Comparison of ENCODE assay signal across 2 cellular contexts in the genomic region with DNA sequence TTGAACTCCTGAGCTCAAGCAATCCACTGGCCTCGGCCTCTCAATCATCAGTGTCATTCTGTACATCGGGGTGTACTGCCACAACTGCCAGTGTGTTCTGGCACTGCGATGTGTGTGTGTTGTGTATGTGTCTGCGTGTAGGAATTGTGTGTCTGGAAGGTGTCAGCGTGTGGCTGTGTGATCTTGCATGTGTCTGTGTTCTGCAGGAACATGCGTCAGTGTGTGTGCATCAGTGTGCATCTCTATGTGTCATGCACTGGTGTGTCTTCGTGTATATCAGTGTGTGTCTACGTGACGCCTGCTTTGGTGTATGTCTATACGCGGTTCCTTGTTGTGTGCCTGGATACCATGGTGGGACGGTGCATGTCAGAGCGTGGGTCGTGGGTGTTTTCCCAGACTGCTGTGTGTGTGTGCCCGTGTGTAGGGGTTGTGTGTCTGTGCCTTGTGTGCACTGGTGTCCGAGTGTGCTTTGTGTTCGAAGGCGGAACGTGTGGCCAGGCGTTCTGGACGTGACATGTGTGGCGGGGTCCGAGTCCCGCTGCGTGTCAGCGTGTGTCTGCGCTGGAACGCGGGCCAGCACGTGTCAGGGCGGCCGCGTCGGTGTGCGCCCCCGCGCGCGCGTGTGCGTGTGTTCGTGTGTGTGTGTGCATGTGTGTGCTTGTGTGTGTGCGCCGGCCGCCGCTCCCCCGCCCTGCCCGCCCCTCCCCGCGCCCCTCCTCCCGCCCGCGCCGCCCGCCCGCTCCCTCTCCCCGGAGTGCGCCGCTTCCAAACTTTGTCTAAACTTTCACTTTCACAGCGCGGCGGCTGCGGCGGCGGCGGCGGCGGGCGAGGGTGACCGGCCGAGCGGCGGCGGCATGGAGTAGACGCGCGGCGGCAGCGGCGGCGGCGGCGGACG.
TF ChIP-seq lines count a peak whose summit lies in the region.

Gene NFIX, plus strand, starts transcription at position 775 of the 895 bp plus-strand sequence. CDS start 363 bp downstream, outside the sequence.

TF ChIP-seq in HEK293, 187 proteins besides CTCF, POLR2A, EP300 and RAD21 (continued from another document and continues in another):
- TF ChIP-seq ZNF133 (tag by site-specific recombination; IDR thresholded peaks at IDR 0.05) (peak; percentile 37), REST (tag by site-specific recombination; IDR thresholded peaks at IDR 0.05) (no peak), SP3 (tag by site-specific recombination; IDR thresholded peaks at IDR 0.05) (peak; percentile 53), ZNF274 (IDR thresholded peaks at IDR 0.05; ENCODE audit: low read length) (no peak), ZNF274 (tag by site-specific recombination; IDR thresholded peaks at IDR 0.05; ENCODE audit: borderline replicate concordance) (no peak), ZNF473 (tag by site-specific recombination; IDR thresholded peaks at IDR 0.05) (no peak), ZNF571 (tag by site-specific recombination; IDR thresholded peaks at IDR 0.05) (no peak), ZNF292 (tag by site-specific recombination; IDR thresholded peaks at IDR 0.05; ENCODE audit: borderline replicate concordance, low read depth) (no peak), BCL11A (tag by site-specific recombination; IDR thresholded peaks at IDR 0.05; ENCODE audit: low read depth) (no peak), ZNF146 (tag by site-specific recombination; IDR thresholded peaks at IDR 0.05) (no peak), ZNF677 (tag by site-specific recombination; IDR thresholded peaks at IDR 0.05) (no peak), ZNF629 (tag by site-specific recombination; IDR thresholded peaks at IDR 0.05) (no peak), ZNF776 (tag by site-specific recombination; IDR thresholded peaks at IDR 0.05; ENCODE audit: borderline replicate concordance) (no peak), ZNF366 (tag by site-specific recombination; conservative IDR thresholded peaks at IDR 0.05) (no peak), PBX3 (CRISPR knock-in tag; IDR thresholded peaks at IDR 0.05) (0 out of 2 replicates have a peak, but pooled peaks have one; percentile 34), ZNF426 (tag by site-specific recombination; IDR thresholded peaks at IDR 0.05) (no peak)
- TF ChIP-seq, protein P1, sequence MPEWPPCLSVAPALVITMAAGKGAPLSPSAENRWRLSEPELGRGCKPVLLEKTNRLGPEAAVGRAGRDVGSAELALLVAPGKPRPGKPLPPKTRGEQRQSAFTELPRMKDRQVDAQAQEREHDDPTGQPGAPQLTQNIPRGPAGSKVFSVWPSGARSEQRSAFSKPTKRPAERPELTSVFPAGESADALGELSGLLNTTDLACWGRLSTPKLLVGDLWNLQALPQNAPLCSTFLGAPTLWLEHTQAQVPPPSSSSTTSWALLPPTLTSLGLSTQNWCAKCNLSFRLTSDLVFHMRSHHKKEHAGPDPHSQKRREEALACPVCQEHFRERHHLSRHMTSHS (tag by site-specific recombination; IDR thresholded peaks at IDR 0.05) = no peak
- TF ChIP-seq, protein P2, sequence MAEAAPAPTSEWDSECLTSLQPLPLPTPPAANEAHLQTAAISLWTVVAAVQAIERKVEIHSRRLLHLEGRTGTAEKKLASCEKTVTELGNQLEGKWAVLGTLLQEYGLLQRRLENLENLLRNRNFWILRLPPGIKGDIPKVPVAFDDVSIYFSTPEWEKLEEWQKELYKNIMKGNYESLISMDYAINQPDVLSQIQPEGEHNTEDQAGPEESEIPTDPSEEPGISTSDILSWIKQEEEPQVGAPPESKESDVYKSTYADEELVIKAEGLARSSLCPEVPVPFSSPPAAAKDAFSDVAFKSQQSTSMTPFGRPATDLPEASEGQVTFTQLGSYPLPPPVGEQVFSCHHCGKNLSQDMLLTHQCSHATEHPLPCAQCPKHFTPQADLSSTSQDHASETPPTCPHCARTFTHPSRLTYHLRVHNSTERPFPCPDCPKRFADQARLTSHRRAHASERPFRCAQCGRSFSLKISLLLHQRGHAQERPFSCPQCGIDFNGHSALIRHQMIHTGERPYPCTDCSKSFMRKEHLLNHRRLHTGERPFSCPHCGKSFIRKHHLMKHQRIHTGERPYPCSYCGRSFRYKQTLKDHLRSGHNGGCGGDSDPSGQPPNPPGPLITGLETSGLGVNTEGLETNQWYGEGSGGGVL (tag by site-specific recombination; IDR thresholded peaks at IDR 0.05) = peak; percentile 70
- TF ChIP-seq, protein P3, sequence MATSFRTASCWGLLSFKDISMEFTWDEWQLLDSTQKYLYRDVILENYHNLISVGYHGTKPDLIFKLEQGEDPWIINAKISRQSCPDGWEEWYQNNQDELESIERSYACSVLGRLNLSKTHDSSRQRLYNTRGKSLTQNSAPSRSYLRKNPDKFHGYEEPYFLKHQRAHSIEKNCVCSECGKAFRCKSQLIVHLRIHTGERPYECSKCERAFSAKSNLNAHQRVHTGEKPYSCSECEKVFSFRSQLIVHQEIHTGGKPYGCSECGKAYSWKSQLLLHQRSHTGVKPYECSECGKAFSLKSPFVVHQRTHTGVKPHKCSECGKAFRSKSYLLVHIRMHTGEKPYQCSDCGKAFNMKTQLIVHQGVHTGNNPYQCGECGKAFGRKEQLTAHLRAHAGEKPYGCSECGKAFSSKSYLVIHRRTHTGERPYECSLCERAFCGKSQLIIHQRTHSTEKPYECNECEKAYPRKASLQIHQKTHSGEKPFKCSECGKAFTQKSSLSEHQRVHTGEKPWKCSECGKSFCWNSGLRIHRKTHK (tag by site-specific recombination; IDR thresholded peaks at IDR 0.05) = no peak

TF ChIP-seq in K562, 482 proteins besides CTCF, POLR2A, EP300 and RAD21 (continued from another document and continues in another):
- TF ChIP-seq, protein P4, sequence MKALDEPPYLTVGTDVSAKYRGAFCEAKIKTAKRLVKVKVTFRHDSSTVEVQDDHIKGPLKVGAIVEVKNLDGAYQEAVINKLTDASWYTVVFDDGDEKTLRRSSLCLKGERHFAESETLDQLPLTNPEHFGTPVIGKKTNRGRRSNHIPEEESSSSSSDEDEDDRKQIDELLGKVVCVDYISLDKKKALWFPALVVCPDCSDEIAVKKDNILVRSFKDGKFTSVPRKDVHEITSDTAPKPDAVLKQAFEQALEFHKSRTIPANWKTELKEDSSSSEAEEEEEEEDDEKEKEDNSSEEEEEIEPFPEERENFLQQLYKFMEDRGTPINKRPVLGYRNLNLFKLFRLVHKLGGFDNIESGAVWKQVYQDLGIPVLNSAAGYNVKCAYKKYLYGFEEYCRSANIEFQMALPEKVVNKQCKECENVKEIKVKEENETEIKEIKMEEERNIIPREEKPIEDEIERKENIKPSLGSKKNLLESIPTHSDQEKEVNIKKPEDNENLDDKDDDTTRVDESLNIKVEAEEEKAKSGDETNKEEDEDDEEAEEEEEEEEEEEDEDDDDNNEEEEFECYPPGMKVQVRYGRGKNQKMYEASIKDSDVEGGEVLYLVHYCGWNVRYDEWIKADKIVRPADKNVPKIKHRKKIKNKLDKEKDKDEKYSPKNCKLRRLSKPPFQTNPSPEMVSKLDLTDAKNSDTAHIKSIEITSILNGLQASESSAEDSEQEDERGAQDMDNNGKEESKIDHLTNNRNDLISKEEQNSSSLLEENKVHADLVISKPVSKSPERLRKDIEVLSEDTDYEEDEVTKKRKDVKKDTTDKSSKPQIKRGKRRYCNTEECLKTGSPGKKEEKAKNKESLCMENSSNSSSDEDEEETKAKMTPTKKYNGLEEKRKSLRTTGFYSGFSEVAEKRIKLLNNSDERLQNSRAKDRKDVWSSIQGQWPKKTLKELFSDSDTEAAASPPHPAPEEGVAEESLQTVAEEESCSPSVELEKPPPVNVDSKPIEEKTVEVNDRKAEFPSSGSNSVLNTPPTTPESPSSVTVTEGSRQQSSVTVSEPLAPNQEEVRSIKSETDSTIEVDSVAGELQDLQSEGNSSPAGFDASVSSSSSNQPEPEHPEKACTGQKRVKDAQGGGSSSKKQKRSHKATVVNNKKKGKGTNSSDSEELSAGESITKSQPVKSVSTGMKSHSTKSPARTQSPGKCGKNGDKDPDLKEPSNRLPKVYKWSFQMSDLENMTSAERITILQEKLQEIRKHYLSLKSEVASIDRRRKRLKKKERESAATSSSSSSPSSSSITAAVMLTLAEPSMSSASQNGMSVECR (CRISPR knock-in tag; IDR thresholded peaks at IDR 0.05) = peak; percentile 76
- TF ChIP-seq, protein P5, sequence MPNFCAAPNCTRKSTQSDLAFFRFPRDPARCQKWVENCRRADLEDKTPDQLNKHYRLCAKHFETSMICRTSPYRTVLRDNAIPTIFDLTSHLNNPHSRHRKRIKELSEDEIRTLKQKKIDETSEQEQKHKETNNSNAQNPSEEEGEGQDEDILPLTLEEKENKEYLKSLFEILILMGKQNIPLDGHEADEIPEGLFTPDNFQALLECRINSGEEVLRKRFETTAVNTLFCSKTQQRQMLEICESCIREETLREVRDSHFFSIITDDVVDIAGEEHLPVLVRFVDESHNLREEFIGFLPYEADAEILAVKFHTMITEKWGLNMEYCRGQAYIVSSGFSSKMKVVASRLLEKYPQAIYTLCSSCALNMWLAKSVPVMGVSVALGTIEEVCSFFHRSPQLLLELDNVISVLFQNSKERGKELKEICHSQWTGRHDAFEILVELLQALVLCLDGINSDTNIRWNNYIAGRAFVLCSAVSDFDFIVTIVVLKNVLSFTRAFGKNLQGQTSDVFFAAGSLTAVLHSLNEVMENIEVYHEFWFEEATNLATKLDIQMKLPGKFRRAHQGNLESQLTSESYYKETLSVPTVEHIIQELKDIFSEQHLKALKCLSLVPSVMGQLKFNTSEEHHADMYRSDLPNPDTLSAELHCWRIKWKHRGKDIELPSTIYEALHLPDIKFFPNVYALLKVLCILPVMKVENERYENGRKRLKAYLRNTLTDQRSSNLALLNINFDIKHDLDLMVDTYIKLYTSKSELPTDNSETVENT (CRISPR knock-in tag; IDR thresholded peaks at IDR 0.05) = peak; percentile 35; the same call in 1 of the 2 replicates
- TF ChIP-seq ZNF561 (CRISPR knock-in tag; conservative IDR thresholded peaks at IDR 0.05) = no peak
- TF ChIP-seq, protein P6, sequence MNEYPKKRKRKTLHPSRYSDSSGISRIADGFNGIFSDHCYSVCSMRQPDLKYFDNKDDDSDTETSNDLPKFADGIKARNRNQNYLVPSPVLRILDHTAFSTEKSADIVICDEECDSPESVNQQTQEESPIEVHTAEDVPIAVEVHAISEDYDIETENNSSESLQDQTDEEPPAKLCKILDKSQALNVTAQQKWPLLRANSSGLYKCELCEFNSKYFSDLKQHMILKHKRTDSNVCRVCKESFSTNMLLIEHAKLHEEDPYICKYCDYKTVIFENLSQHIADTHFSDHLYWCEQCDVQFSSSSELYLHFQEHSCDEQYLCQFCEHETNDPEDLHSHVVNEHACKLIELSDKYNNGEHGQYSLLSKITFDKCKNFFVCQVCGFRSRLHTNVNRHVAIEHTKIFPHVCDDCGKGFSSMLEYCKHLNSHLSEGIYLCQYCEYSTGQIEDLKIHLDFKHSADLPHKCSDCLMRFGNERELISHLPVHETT (CRISPR knock-in tag; conservative IDR thresholded peaks at IDR 0.05 in 1 of 2, IDR thresholded peaks at IDR 0.05 in 1 of 2) = peak in 1 of 2 experiments; percentile 91; a peak in 2 of 4 replicates
- peak; percentile 84; the same call in 1 of the 2 replicates for TF ChIP-seq MYC (IDR thresholded peaks at IDR 0.05; ENCODE audit: low read depth, low read length)
- no peak for TF ChIP-seq MYC (CRISPR knock-in tag; IDR thresholded peaks at IDR 0.05; ENCODE audit: borderline replicate concordance, low read depth)
- no peak for TF ChIP-seq PHF21A (IDR thresholded peaks at IDR 0.05; ENCODE audit: borderline replicate concordance, low read depth)
- TF ChIP-seq, protein P7, sequence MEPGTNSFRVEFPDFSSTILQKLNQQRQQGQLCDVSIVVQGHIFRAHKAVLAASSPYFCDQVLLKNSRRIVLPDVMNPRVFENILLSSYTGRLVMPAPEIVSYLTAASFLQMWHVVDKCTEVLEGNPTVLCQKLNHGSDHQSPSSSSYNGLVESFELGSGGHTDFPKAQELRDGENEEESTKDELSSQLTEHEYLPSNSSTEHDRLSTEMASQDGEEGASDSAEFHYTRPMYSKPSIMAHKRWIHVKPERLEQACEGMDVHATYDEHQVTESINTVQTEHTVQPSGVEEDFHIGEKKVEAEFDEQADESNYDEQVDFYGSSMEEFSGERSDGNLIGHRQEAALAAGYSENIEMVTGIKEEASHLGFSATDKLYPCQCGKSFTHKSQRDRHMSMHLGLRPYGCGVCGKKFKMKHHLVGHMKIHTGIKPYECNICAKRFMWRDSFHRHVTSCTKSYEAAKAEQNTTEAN (CRISPR knock-in tag; IDR thresholded peaks at IDR 0.05) = 0 out of 2 replicates have a peak, but pooled peaks have one; percentile 61
- TF ChIP-seq, protein P8, sequence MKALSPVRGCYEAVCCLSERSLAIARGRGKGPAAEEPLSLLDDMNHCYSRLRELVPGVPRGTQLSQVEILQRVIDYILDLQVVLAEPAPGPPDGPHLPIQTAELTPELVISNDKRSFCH (CRISPR knock-in tag; IDR thresholded peaks at IDR 0.05) = no peak
- TF ChIP-seq, protein P8 (tag; IDR thresholded peaks at IDR 0.05) = 0 out of 2 replicates have a peak, but pooled peaks have one; percentile 35
- no peak for TF ChIP-seq FUS (optimal IDR thresholded peaks at IDR 0.05; ENCODE audit: low read depth, low read length)
- TF ChIP-seq, protein P9, sequence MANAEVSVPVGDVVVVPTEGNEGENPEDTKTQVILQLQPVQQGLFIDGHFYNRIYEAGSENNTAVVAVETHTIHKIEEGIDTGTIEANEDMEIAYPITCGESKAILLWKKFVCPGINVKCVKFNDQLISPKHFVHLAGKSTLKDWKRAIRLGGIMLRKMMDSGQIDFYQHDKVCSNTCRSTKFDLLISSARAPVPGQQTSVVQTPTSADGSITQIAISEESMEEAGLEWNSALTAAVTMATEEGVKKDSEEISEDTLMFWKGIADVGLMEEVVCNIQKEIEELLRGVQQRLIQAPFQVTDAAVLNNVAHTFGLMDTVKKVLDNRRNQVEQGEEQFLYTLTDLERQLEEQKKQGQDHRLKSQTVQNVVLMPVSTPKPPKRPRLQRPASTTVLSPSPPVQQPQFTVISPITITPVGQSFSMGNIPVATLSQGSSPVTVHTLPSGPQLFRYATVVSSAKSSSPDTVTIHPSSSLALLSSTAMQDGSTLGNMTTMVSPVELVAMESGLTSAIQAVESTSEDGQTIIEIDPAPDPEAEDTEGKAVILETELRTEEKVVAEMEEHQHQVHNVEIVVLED (CRISPR knock-in tag; IDR thresholded peaks at IDR 0.05) = peak; percentile 47; the same call in 1 of the 2 replicates
- TF ChIP-seq PTBP1 (IDR thresholded peaks at IDR 0.05; ENCODE audit: low read depth, low read length) = no peak
- TF ChIP-seq GTF2F1 (IDR thresholded peaks at IDR 0.05; ENCODE audit: low read depth, low read length) = no peak
- TF ChIP-seq E2F4 (CRISPR knock-in tag; IDR thresholded peaks at IDR 0.05; ENCODE audit: low read depth) = peak; percentile 83
- peak; percentile 40; the same call in 1 of the 2 replicates for TF ChIP-seq ZNF143 (CRISPR knock-in tag; IDR thresholded peaks at IDR 0.05)
